8 cellular contexts compared by ENCODE assay signal in genomic region chr4:31111794-31112193, GRCh38.
"Had no signal": no experiment of that assay in that cellular context is flagged by ENCODE, and none has a peak within 500 bp of the region (broad histone marks: within the 10 kb centered on the region; RNA-seq: fewer than 3 reads in every experiment).

No MANE protein-coding gene starts in this region.

- H3K27me3 Mint-ChIP-seq: IgD-negative memory B cell had no signal

- H3K27ac ChIP-seq: GM23248, HL-60 had no signal

- H3K9me3 Mint-ChIP-seq: H9 had no signal

- H3K36me3 Mint-ChIP-seq: IgD-negative memory B cell had no signal

- H2AFZ ChIP-seq: GM23248 had no signal

- H3K9ac ChIP-seq: GM23248 had no signal

- H3K4me3 ChIP-seq: GM23248 had no signal

- FAIRE-seq: H54 had no signal

- H3K4me1 Mint-ChIP-seq: IgD-negative memory B cell had no signal

- DNase-seq: GM23248, GOT3, H9, Kasumi-1, KG1 had no signal

- H3K4me3 Mint-ChIP-seq: H9, IgD-negative memory B cell had no signal

- H3K27ac Mint-ChIP-seq: IgD-negative memory B cell had no signal
